In genomic region chr20:57398231-57398821, GRCh38 we compare ENCODE assay signal across 8 cellular contexts. TPM values are rescaled to one million over a fixed set of nuclear protein-coding genes. Genes with fewer than 3 reads are reported as not detected.
A peak's percentile ranks its signal among the peaks of the same experiment; 100 is the strongest.
DNase-seq lines count a peak whose midpoint lies in the region; ATAC-seq, FAIRE-seq and TF ChIP-seq lines count a peak whose summit lies in the region.

No MANE protein-coding gene starts in this region.

- no peak for TF ChIP-seq POLR2A in H54 (IDR thresholded peaks at IDR 0.05; ENCODE audit: low read depth, low read length)

- peak overlapping the region; percentile 97 for H3K27ac Mint-ChIP-seq in activated CD4-positive, alpha-beta memory T cell treated with anti-CD3 and anti-CD28 coated beads, Interleukin-2, amount 10 ng/mL, durations not matched to agents 7 days and 5 days

- H3K4me3 ChIP-seq in BLaER1, result peak overlapping the region; percentile 55

- H3K4me1 Mint-ChIP-seq in activated CD4-positive, alpha-beta memory T cell treated with anti-CD3 and anti-CD28 coated beads, Interleukin-2, amount 10 ng/mL, durations not matched to agents 7 days and 5 days, result peaks cover 91% of the 10 kb centered on the region

- no peaks in the 10 kb centered on the region for H3K9me3 Mint-ChIP-seq in activated CD4-positive, alpha-beta memory T cell treated with anti-CD3 and anti-CD28 coated beads, Interleukin-2, amount 10 ng/mL, durations not matched to agents 7 days and 5 days

- H3K9ac ChIP-seq in BLaER1, result peak overlapping the region; percentile 97

- H3K36me3 Mint-ChIP-seq in activated CD4-positive, alpha-beta memory T cell treated with anti-CD3 and anti-CD28 coated beads, Interleukin-2, amount 10 ng/mL, durations not matched to agents 7 days and 5 days (ENCODE audit: low read depth), result peaks cover 94% of the 10 kb centered on the region

- peaks cover 100% of the 10 kb centered on the region for H3K4me1 ChIP-seq in BLaER1

- H4K20me1 ChIP-seq in BLaER1, result peaks cover 100% of the 10 kb centered on the region

- H3K36me3 ChIP-seq in BLaER1, result peaks cover 73% of the 10 kb centered on the region

- H3K9me3 ChIP-seq in BLaER1, result no peaks in the 10 kb centered on the region

- POLR2A ChIA-PET in activated CD4-positive, alpha-beta memory T cell treated with anti-CD3 and anti-CD28 coated beads, Interleukin-2, amount 10 ng/mL, durations not matched to agents 7 days and 5 days (lab: Charles Lee), result interaction anchor here (0.6 to 3.5 kb wide), 26 partner anchors 7 to 1253 kb away, joined by 3 to 55 read pairs (median 6); partner anchors contain the start of genes RBM38 and STX16

- H3K27me3 ChIP-seq in BLaER1, result no peaks in the 10 kb centered on the region

- CTCF ChIA-PET in activated CD4-positive, alpha-beta memory T cell treated with anti-CD3 and anti-CD28 coated beads, Interleukin-2, amount 10 ng/mL, durations not matched to agents 7 days and 5 days (lab: Charles Lee), result interaction anchor here (0.7 to 4.5 kb wide), 16 partner anchors 10 to 991 kb away, joined by 3 to 25 read pairs (median 4); partner anchors contain the start of genes VAPB and ZBP1

- no peaks in the 10 kb centered on the region for H3K27me3 Mint-ChIP-seq in activated CD4-positive, alpha-beta memory T cell treated with anti-CD3 and anti-CD28 coated beads, Interleukin-2, amount 10 ng/mL, durations not matched to agents 7 days and 5 days

- peak overlapping the region; percentile 96 for H3K27ac ChIP-seq in BLaER1

- DNase-seq in activated CD4-positive, alpha-beta memory T cell treated with anti-CD3 and anti-CD28 coated beads, Interleukin-2, amount 10 ng/mL, durations not matched to agents 7 days and 5 days, result peak; percentile 87
- peak; percentile 92 for DNase-seq in germinal center (ENCODE audit: low spot score)
- DNase-seq in stimulated activated CD4-positive, alpha-beta T cell treated with anti-CD3 and anti-CD28 coated beads, Interleukin-1b, Interleukin-23, amount 100 ng/mL, for 24 hours (ENCODE audit: low read depth in 4 of 4, low spot score in 1 of 4), result peak in 3 of 4 experiments; percentile 45 to 74 (median 74)
- DNase-seq in AG20443 (ENCODE audit: low spot score), result no peak
- no peak for DNase-seq in H54 (ENCODE audit: insufficient read length, low spot score)

- FAIRE-seq in H54 (lab: Jason Lieb, UNC), result no peak

- H3K4me3 Mint-ChIP-seq in activated CD4-positive, alpha-beta memory T cell treated with anti-CD3 and anti-CD28 coated beads, Interleukin-2, amount 10 ng/mL, durations not matched to agents 7 days and 5 days, result peak overlapping the region; percentile 78

- ATAC-seq in GM19463 (IDR thresholded peaks at IDR 0.05; ENCODE audit: unreplicated experiment), result peak; percentile 50
- ATAC-seq in HG03575 (IDR thresholded peaks at IDR 0.05; ENCODE audit: extremely low read depth, insufficient number of reproducible peaks, low FRiP score, unreplicated experiment), result peak; percentile 23

- H3K4me2 ChIP-seq in BLaER1, result peak overlapping the region; percentile 99

RNA-seq across cellular contexts. Expression of gene RBM38, which starts 7.1 kb away (rescaled TPM):
- 100 to 1,000 TPM; 116 to 119 TPM for total RNA-seq in activated CD4-positive, alpha-beta memory T cell treated with anti-CD3 and anti-CD28 coated beads, Interleukin-2, amount 10 ng/mL, durations not matched to agents 7 days and 5 days

RNA-seq across cellular contexts. Expression of gene RAE1, which starts 47.3 kb away (rescaled TPM):
- 10 to 100 TPM; 33.8 to 35.3 TPM for total RNA-seq in activated CD4-positive, alpha-beta memory T cell treated with anti-CD3 and anti-CD28 coated beads, Interleukin-2, amount 10 ng/mL, durations not matched to agents 7 days and 5 days

Comparison
In these comparisons a context has a peak if more than half of its experiments do, and no peak if none do; other contexts are left out.
1. DNase-seq: peak in activated CD4-positive, alpha-beta memory T cell treated with anti-CD3 and anti-CD28 coated beads, Interleukin-2, amount 10 ng/mL, durations not matched to agents 7 days and 5 days (single experiment), germinal center (single experiment) and stimulated activated CD4-positive, alpha-beta T cell treated with anti-CD3 and anti-CD28 coated beads, Interleukin-1b, Interleukin-23, amount 100 ng/mL, for 24 hours (3 of 4); none in AG20443 (single experiment) and H54 (single experiment).